19 cellular contexts compared by ENCODE assay signal in genomic region chr13:60012503-60012902, GRCh38.
DNase-seq lines count a peak whose midpoint lies in the region; ATAC-seq and TF ChIP-seq lines count a peak whose summit lies in the region.
"Had no signal": no experiment of that assay in that cellular context is flagged by ENCODE, and none has a peak within 500 bp of the region (broad histone marks: within the 10 kb centered on the region; RNA-seq: fewer than 3 reads in every experiment).

No MANE protein-coding gene starts in this region.

- POLR2A ChIA-PET in naive thymus-derived CD4-positive, alpha-beta T cell (lab: Charles Lee) = no interaction called here

- H3K36me3 Mint-ChIP-seq in naive thymus-derived CD4-positive, alpha-beta T cell = peaks cover 0 to 10% (median 0%) of the 10 kb centered on the region in 5 donors

- TF ChIP-seq CTCF in body of pancreas (IDR thresholded peaks at IDR 0.05) (no peak), kidney epithelial cell (IDR thresholded peaks at IDR 0.05; ENCODE audit: insufficient read depth, low read length, poor library complexity, severe bottlenecking) (no peak), stomach (IDR thresholded peaks at IDR 0.05) (no peak)

- no peaks in the 10 kb centered on the region for H3K9me3 Mint-ChIP-seq in naive thymus-derived CD4-positive, alpha-beta T cell

- 52% methylated on average over 1 of the region's 1 CpG for WGBS in body of pancreas, 2 donors
- WGBS in stomach, 5 donors = 72 to 88% (median 74%) methylated on average over 1 of the region's 1 CpG

- no peak overlapping the region for H3K4me3 Mint-ChIP-seq in naive thymus-derived CD4-positive, alpha-beta T cell

- ATAC-seq in body of pancreas (peak; percentile 84), HG03175 (IDR thresholded peaks at IDR 0.05; ENCODE audit: unreplicated experiment) (no peak)
- no peak for ATAC-seq in naive thymus-derived CD4-positive, alpha-beta T cell
- ATAC-seq: K562 had no signal

- DNase-seq in NCI-H2029 (lab: John Stamatoyannopoulos, UW) (peak; percentile 23), NCI-H2029 treated with DMSO at 0.1 percent for 48 hours (lab: John Stamatoyannopoulos, UW) (no peak), body of pancreas (peak; percentile 32 to 53 (median 46)), kidney epithelial cell (ENCODE audit: low read depth) (peak; percentile 5), stomach (peak; percentile 42), glomerular visceral epithelial cell (ENCODE audit: extremely low spot score) (no peak)
- no peak for DNase-seq in naive thymus-derived CD4-positive, alpha-beta T cell
- DNase-seq: 8988T; activated CD4-positive, alpha-beta T cell treated with anti-CD3 and anti-CD28 coated beads for 1 hour; activated gamma-delta T cell; amygdala; erythroblast; NCI-H1092; T-helper 9 cell; upper lobe of left lung had no signal

- no peak overlapping the region for H3K27ac Mint-ChIP-seq in naive thymus-derived CD4-positive, alpha-beta T cell

- intact Hi-C loops in body of pancreas (cut with DNase I) (no loop called here), stomach (cut with DNase I; ENCODE audit: low total_unique reads) (no loop called here)
- intact Hi-C loops in naive thymus-derived CD4-positive, alpha-beta T cell (cut with micrococcal nuclease) = no loop called here

- H3K9me3 ChIP-seq in body of pancreas (no peaks in the 10 kb centered on the region), stomach (no peaks in the 10 kb centered on the region)
- no peaks in the 10 kb centered on the region for H3K9me3 ChIP-seq in naive thymus-derived CD4-positive, alpha-beta T cell (ENCODE audit: control insufficient read depth in 2 of 3, low read length in 3 of 3)
- H3K9me3 ChIP-seq: upper lobe of left lung had no signal

- peaks cover 0 to 7% (median 0%) of the 10 kb centered on the region in 7 donors for H3K4me1 Mint-ChIP-seq in naive thymus-derived CD4-positive, alpha-beta T cell

- TF ChIP-seq POLR2A in body of pancreas (IDR thresholded peaks at IDR 0.05) = no peak
- no peak for TF ChIP-seq POLR2A in stomach (IDR thresholded peaks at IDR 0.05)

- no peaks in the 10 kb centered on the region for H3K27me3 Mint-ChIP-seq in naive thymus-derived CD4-positive, alpha-beta T cell

- H3K36me3 ChIP-seq in body of pancreas (replicated peaks in 1 of 2; ENCODE audit: insufficient read depth in 1 of 2, low read depth in 2 of 2) (no peaks in the 10 kb centered on the region), kidney epithelial cell (ENCODE audit: control insufficient read depth, insufficient read depth, low read length) (no peaks in the 10 kb centered on the region), stomach (no peaks in the 10 kb centered on the region)
- H3K36me3 ChIP-seq in naive thymus-derived CD4-positive, alpha-beta T cell (ENCODE audit: control insufficient read depth in 2 of 3, insufficient read depth in 3 of 3, low read length in 3 of 3) = no peaks in the 10 kb centered on the region
- H3K36me3 ChIP-seq: upper lobe of left lung had no signal

- H3K4me3 ChIP-seq in body of pancreas (no peak overlapping the region), kidney epithelial cell (ENCODE audit: low read depth, low read length) (no peak overlapping the region), stomach (no peak overlapping the region)
- H3K4me3 ChIP-seq in naive thymus-derived CD4-positive, alpha-beta T cell (ENCODE audit: low read length) = no peak overlapping the region
- H3K4me3 ChIP-seq: K562, skin epidermis, upper lobe of left lung had no signal

- CTCF ChIA-PET in naive thymus-derived CD4-positive, alpha-beta T cell (lab: Charles Lee) = no interaction called here

- TF ChIP-seq EP300 in stomach (IDR thresholded peaks at IDR 0.05) = no peak

- H3K27ac ChIP-seq in body of pancreas (peak overlapping the region; percentile 55 to 67 (median 62)), stomach (peak overlapping the region in 4 of 5 donors; percentile 21 to 52 (median 40))
- no peak overlapping the region for H3K27ac ChIP-seq in naive thymus-derived CD4-positive, alpha-beta T cell (ENCODE audit: low read depth, low read length)
- H3K27ac ChIP-seq: C4-2B, upper lobe of left lung had no signal

- no peaks in the 10 kb centered on the region for H3K27me3 ChIP-seq in body of pancreas
- no peaks in the 10 kb centered on the region for H3K27me3 ChIP-seq in kidney epithelial cell (ENCODE audit: control insufficient read depth, insufficient read depth, low read length)
- H3K27me3 ChIP-seq in stomach = no peaks in the 10 kb centered on the region
- no peaks in the 10 kb centered on the region for H3K27me3 ChIP-seq in naive thymus-derived CD4-positive, alpha-beta T cell (ENCODE audit: control insufficient read depth in 2 of 2, insufficient read depth in 2 of 2, low read length in 2 of 2)
- H3K27me3 ChIP-seq: upper lobe of left lung had no signal

- H3K4me1 ChIP-seq in body of pancreas = peaks cover 30% of the 10 kb centered on the region
- peaks cover 0 to 9% (median 0%) of the 10 kb centered on the region in 4 donors for H3K4me1 ChIP-seq in stomach
- no peaks in the 10 kb centered on the region for H3K4me1 ChIP-seq in naive thymus-derived CD4-positive, alpha-beta T cell (ENCODE audit: control insufficient read depth in 2 of 2, insufficient read depth in 2 of 2, low read length in 2 of 2)
- H3K4me1 ChIP-seq: upper lobe of left lung had no signal

Comparison
In these comparisons a context has a peak if more than half of its experiments do, and no peak if none do; other contexts are left out.
1. DNase-seq: peak in NCI-H2029 (single experiment), body of pancreas (4 of 4), kidney epithelial cell (single experiment) and stomach (single experiment); none in NCI-H2029 treated with DMSO at 0.1 percent for 48 hours (single experiment), glomerular visceral epithelial cell (single experiment) and naive thymus-derived CD4-positive, alpha-beta T cell (0 of 9).